Comparison of ENCODE assay signal across 1 cellular context in the genomic region with DNA sequence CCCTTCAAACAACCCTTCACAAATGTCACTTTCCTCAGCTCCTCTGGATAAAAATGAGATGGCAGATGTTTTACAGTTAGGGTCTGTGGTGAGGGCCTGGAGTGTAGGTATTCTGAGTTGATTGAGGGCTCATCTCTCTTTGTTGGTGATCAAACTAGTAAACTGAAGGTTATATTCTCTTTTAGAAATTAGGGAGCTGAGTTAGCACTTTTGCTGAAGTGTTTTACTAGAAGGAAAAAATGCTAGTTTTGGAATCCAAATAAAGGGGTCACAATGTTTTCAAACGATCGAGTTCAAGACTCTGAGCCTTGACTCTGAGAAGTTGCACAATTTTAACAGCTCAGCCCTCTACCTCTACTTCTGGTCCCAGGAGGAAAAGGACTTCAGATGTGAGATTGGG.
TF ChIP-seq lines count a peak whose summit lies in the region.

No MANE protein-coding gene starts in this region.

TF ChIP-seq in HepG2, 621 proteins besides CTCF, POLR2A, EP300 and RAD21:
- TF ChIP-seq RBM39 (IDR thresholded peaks at IDR 0.05; ENCODE audit: low read depth, low read length, poor library complexity, severe bottlenecking) (no peak), MAFF (IDR thresholded peaks at IDR 0.05; ENCODE audit: low read depth, low read length) (peak; percentile 32; the same call in 1 of the 2 replicates), MAFK (conservative IDR thresholded peaks at IDR 0.05 in 1 of 2, IDR thresholded peaks at IDR 0.05 in 1 of 2; ENCODE audit: low read length in 2 of 2) (peak; percentile 25 to 60; a peak in 3 of 4 replicates)
